20 cellular contexts compared by ENCODE assay signal in the genomic region with DNA sequence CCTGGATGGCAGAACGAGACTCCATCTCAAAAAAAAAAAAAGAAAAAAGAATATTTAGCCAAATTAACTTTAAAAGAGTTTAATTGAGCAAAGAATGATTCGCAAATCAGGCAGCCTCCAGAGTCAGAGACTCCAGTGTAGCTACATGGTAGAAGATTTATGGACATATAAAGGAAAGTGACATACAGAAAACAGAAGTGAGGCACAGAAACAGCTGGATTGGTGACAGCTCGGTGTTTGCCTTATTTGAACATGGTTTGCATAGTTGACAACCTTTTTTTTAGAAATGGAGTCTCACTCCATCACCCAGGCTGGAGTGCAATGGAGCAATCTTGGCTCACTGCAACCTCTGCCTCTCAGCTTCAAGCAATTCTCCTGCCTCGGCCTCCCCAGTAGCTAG.
"Had no signal": no experiment of that assay in that cellular context is flagged by ENCODE, and none has a peak within 500 bp of the region (broad histone marks: within the 10 kb centered on the region; RNA-seq: fewer than 3 reads in every experiment).

No MANE protein-coding gene starts in this region.

- H3K9me2 ChIP-seq: SK-N-SH had no signal

- H3K27ac ChIP-seq: RWPE1 had no signal

- H3K4me2 ChIP-seq: SK-N-SH had no signal

- DNase-seq: Kasumi-1, KG1, MM.1S, NCI-H1092 treated with DMSO at 0.1 percent for 48 hours, NCI-H1436, NCI-H187, NCI-H2029, NCI-H2081 treated with DMSO at 0.1 percent for 48 hours, NCI-H2171, NCI-H226, NCI-H446, NCI-H510A, NCI-H524 treated with DMSO at 0.1 percent for 48 hours, NCI-H69, NCI-H774, SHP77, SK-N-SH, T-helper 1 cell, T-helper 17 cell had no signal

- ATAC-seq: T-helper 17 cell had no signal

- H3K9me3 ChIP-seq: SK-N-SH had no signal
